Comparison of ENCODE assay signal across 12 cellular contexts in the genomic region with DNA sequence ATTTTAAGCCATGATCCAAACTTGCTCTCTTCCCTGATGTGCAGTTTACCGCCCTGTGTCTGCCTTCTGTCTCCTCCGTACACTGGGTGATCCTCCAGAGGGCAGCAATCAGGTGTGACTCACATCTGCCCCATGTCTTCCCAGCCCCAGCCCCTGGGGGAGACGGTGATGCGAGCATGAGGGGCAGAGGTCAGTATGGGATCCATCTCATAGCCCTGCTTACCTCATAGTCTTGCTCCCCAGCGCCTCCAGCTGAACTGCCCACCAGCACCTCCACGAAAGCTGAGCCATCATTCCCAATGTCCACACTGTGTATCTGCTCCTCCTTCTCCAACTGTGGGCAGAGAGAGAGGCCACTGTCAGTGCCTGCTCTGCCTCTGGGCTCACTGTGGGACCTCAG. TPM values are rescaled to one million over a fixed set of nuclear protein-coding genes. Genes with fewer than 3 reads are reported as not detected.
DNase-seq lines count a peak whose midpoint lies in the region; ATAC-seq, FAIRE-seq and TF ChIP-seq lines count a peak whose summit lies in the region.
"Had no signal": no experiment of that assay in that cellular context is flagged by ENCODE, and none has a peak within 500 bp of the region (broad histone marks: within the 10 kb centered on the region; RNA-seq: fewer than 3 reads in every experiment).

No MANE protein-coding gene starts in this region.

- TF ChIP-seq CTCF in CD14-positive monocyte (IDR thresholded peaks at IDR 0.05) = no peak
- TF ChIP-seq CTCF in activated CD8-positive, alpha-beta T cell treated with anti-CD3 and anti-CD28 coated beads for 36 hours (IDR thresholded peaks at IDR 0.05) = peak; percentile 16
- no peak for TF ChIP-seq CTCF in kidney (IDR thresholded peaks at IDR 0.05; ENCODE audit: borderline replicate concordance, extremely low read depth, insufficient read depth)
- no peak for TF ChIP-seq CTCF in testis (IDR thresholded peaks at IDR 0.05)

- no peak overlapping the region for H3K9ac ChIP-seq in kidney (ENCODE audit: low read length in 2 of 2)
- H3K9ac ChIP-seq in trophoblast cell (ENCODE audit: low read length) = no peak overlapping the region

- no peak overlapping the region for H4K91ac ChIP-seq in trophoblast cell (ENCODE audit: low read depth, low read length)

- no peak overlapping the region for H3K4me3 Mint-ChIP-seq in CD14-positive monocyte
- no peak overlapping the region for H3K4me3 Mint-ChIP-seq in activated CD8-positive, alpha-beta T cell treated with anti-CD3 and anti-CD28 coated beads for 36 hours

- H3K14ac ChIP-seq in trophoblast cell (ENCODE audit: low read length) = no peak overlapping the region

- H3K9me3 ChIP-seq in kidney (ENCODE audit: control insufficient read depth in 1 of 2, low read length in 2 of 2) = no peaks in the 10 kb centered on the region
- H3K9me3 ChIP-seq in testis = no peaks in the 10 kb centered on the region
- H3K9me3 ChIP-seq in trophoblast cell (ENCODE audit: insufficient read depth, low read depth, low read length) = no peaks in the 10 kb centered on the region
- H3K9me3 ChIP-seq: left lung had no signal

- FAIRE-seq in kidney (lab: Jason Lieb, UNC) = no peak

- TF ChIP-seq POLR2A in testis (IDR thresholded peaks at IDR 0.05) = no peak

- H3K4me1 ChIP-seq in kidney (ENCODE audit: control insufficient read depth in 1 of 2, insufficient read depth in 1 of 2, low read depth in 1 of 2, low read length in 2 of 2) = peaks cover 4% of the 10 kb centered on the region in 2 donors
- no peaks in the 10 kb centered on the region for H3K4me1 ChIP-seq in testis
- H3K4me1 ChIP-seq in trophoblast cell (ENCODE audit: control insufficient read depth in 1 of 2, insufficient read depth in 2 of 2, low read length in 2 of 2) = no peaks in the 10 kb centered on the region

- no peak overlapping the region for H4K8ac ChIP-seq in trophoblast cell (ENCODE audit: low read depth, low read length)

- H3K36me3 ChIP-seq in kidney (ENCODE audit: control insufficient read depth in 1 of 2, insufficient read depth in 2 of 2, low read length in 2 of 2) (peaks cover 7 to 17% of the 10 kb centered on the region in 2 donors), testis (ENCODE audit: low read depth, missing control alignments) (no peaks in the 10 kb centered on the region), trophoblast cell (ENCODE audit: control insufficient read depth in 1 of 2, insufficient read depth in 2 of 2, low read length in 2 of 2) (peaks cover 25 to 39% of the 10 kb centered on the region in 2 experiments)

- H3K27me3 ChIP-seq in testis = no peaks in the 10 kb centered on the region
- no peaks in the 10 kb centered on the region for H3K27me3 ChIP-seq in trophoblast cell (ENCODE audit: insufficient read depth, low read length)
- H3K27me3 ChIP-seq: left lung had no signal

- H3K79me2 ChIP-seq in trophoblast cell (ENCODE audit: control insufficient read depth, insufficient read depth, low read length, poor library complexity) = no peaks in the 10 kb centered on the region

- no peak overlapping the region for H3K4me2 ChIP-seq in trophoblast cell (ENCODE audit: low read length)

- no peak overlapping the region for H3K18ac ChIP-seq in trophoblast cell (ENCODE audit: low read length)

- peak overlapping the region in 6 of 7 donors; percentile 54 to 95 (median 76) for H3K27ac Mint-ChIP-seq in CD14-positive monocyte
- H3K27ac Mint-ChIP-seq in activated CD8-positive, alpha-beta T cell treated with anti-CD3 and anti-CD28 coated beads for 36 hours = peak overlapping the region; percentile 97

- no peak overlapping the region for H2AFZ ChIP-seq in trophoblast cell (ENCODE audit: insufficient read depth, low read length, poor library complexity)

- no peak overlapping the region for H2AK5ac ChIP-seq in trophoblast cell (ENCODE audit: low read length)

- no peak for ATAC-seq in activated CD8-positive, alpha-beta T cell treated with anti-CD3 and anti-CD28 coated beads for 36 hours
- ATAC-seq in GM19023 (IDR thresholded peaks at IDR 0.05; ENCODE audit: unreplicated experiment) (no peak), GM21381 (IDR thresholded peaks at IDR 0.05; ENCODE audit: unreplicated experiment) (no peak)
- ATAC-seq: left lung had no signal

- 91% methylated on average over 6 of the region's 6 CpGs for WGBS in testis, 2 donors
- no CpG with 5 or more reads among the region's 6 CpGs for WGBS in trophoblast cell (ENCODE audit: extremely low coverage, insufficient coverage, insufficient read length)

- H3K4ac ChIP-seq in trophoblast cell (ENCODE audit: low read depth, low read length) = no peak overlapping the region

- H3K9me3 Mint-ChIP-seq in CD14-positive monocyte = peaks cover 0 to 3% (median 0%) of the 10 kb centered on the region in 7 donors
- H3K9me3 Mint-ChIP-seq in activated CD8-positive, alpha-beta T cell treated with anti-CD3 and anti-CD28 coated beads for 36 hours = peaks cover 3% of the 10 kb centered on the region

- no peak overlapping the region for H2BK5ac ChIP-seq in trophoblast cell (ENCODE audit: low read depth, low read length, poor library complexity)

- no peak overlapping the region for H4K12ac ChIP-seq in trophoblast cell (ENCODE audit: low read depth, low read length)

- intact Hi-C loops in CD14-positive monocyte (cut with micrococcal nuclease) = no loop called here
- intact Hi-C loops in activated CD8-positive, alpha-beta T cell treated with anti-CD3 and anti-CD28 coated beads for 36 hours (cut with micrococcal nuclease) = loop anchor here (5.0 kb wide), 1 partner anchor 37 kb away; a partner anchor contains a TSS
- intact Hi-C loops in kidney (cut with DNase I) = no loop called here
- intact Hi-C loops in testis (cut with DNase I; ENCODE audit: low total_unique reads) = no loop called here

- DNase-seq in CD14-positive monocyte (ENCODE audit: low spot score) = no peak
- DNase-seq in HK-2 (ENCODE audit: unreplicated experiment) = peak; percentile 12
- DNase-seq in activated CD8-positive, alpha-beta T cell treated with anti-CD3 and anti-CD28 coated beads for 36 hours = peak; percentile 49
- DNase-seq in kidney = peak; percentile 49
- DNase-seq in testis = no peak
- no peak for DNase-seq in trophoblast cell
- DNase-seq: cortex of kidney, NCI-H187 had no signal

- H3K4me1 Mint-ChIP-seq in CD14-positive monocyte = peaks cover 43% of the 10 kb centered on the region
- H3K4me1 Mint-ChIP-seq in activated CD8-positive, alpha-beta T cell treated with anti-CD3 and anti-CD28 coated beads for 36 hours (ENCODE audit: low read depth) = peaks cover 47% of the 10 kb centered on the region

- H3K36me3 Mint-ChIP-seq in CD14-positive monocyte = peaks cover 41 to 58% of the 10 kb centered on the region in 2 donors
- H3K36me3 Mint-ChIP-seq in activated CD8-positive, alpha-beta T cell treated with anti-CD3 and anti-CD28 coated beads for 36 hours (ENCODE audit: low read depth) = peaks cover 38% of the 10 kb centered on the region

- H2BK12ac ChIP-seq in trophoblast cell (ENCODE audit: low read length) = no peak overlapping the region

- no peak overlapping the region for H3K23ac ChIP-seq in trophoblast cell (ENCODE audit: low read length)

- no peak overlapping the region for H3K4me3 ChIP-seq in kidney (ENCODE audit: low read length in 2 of 2)
- H3K4me3 ChIP-seq in testis = no peak overlapping the region
- no peak overlapping the region for H3K4me3 ChIP-seq in trophoblast cell (ENCODE audit: low read depth, low read length)
- H3K4me3 ChIP-seq: left lung had no signal

- CTCF ChIA-PET in activated CD8-positive, alpha-beta T cell treated with anti-CD3 and anti-CD28 coated beads for 36 hours (lab: Charles Lee) = interaction anchor here (0.8 to 1.7 kb wide), 3 partner anchors 24 to 114 kb away, joined by 3 to 5 read pairs (median 3); no protein-coding TSS in a partner anchor

- H3K27me3 Mint-ChIP-seq in CD14-positive monocyte (ENCODE audit: low read depth in 3 of 3) = peaks cover 0 to 4% (median 0%) of the 10 kb centered on the region in 3 donors
- H3K27me3 Mint-ChIP-seq in activated CD8-positive, alpha-beta T cell treated with anti-CD3 and anti-CD28 coated beads for 36 hours = no peaks in the 10 kb centered on the region

- no peak overlapping the region for H2BK120ac ChIP-seq in trophoblast cell (ENCODE audit: insufficient read depth, low read length, poor library complexity)

- H3K27ac ChIP-seq in kidney (ENCODE audit: low read depth in 2 of 2, low read length in 2 of 2) (no peak overlapping the region), testis (no peak overlapping the region), trophoblast cell (ENCODE audit: low read depth, low read length) (no peak overlapping the region)
- H3K27ac ChIP-seq: VCaP had no signal

- POLR2A ChIA-PET in activated CD8-positive, alpha-beta T cell treated with anti-CD3 and anti-CD28 coated beads for 36 hours (lab: Charles Lee) = interaction anchor here (2.2 kb wide), 1 partner anchor 34 kb away, joined by 7 read pairs; no protein-coding TSS in a partner anchor

- no peaks in the 10 kb centered on the region for H3K79me1 ChIP-seq in trophoblast cell (ENCODE audit: low read length)

RNA-seq across cellular contexts. Expression of a gene that starts 14.6 kb away (rescaled TPM):
- 10 to 100 TPM; 13.1 to 19.3 TPM for polyA plus RNA-seq in CD14-positive monocyte
- total RNA-seq in activated CD8-positive, alpha-beta T cell treated with anti-CD3 and anti-CD28 coated beads for 36 hours = 10 to 100 TPM; 29.4 to 32.4 TPM
- total RNA-seq in kidney = 24.5 TPM
- 19.3 TPM for polyA plus RNA-seq in kidney (ENCODE audit: insufficient read depth, low read depth, low replicate concordance)
- 10 to 100 TPM; 40.6 to 44.8 TPM for total RNA-seq in testis
- polyA plus RNA-seq in testis (ENCODE audit: insufficient read depth, low read depth, low replicate concordance) = 49.1 TPM
- polyA plus RNA-seq in trophoblast cell (2013) = 31.0 and 32.7 TPM in 2 replicates

RNA-seq across cellular contexts. Expression of a gene that starts 14.9 kb away (rescaled TPM):
- polyA plus RNA-seq in CD14-positive monocyte = 1 to 10 TPM in 1 of 2 donors, under 1 TPM in 1; 0.93 to 1.3 TPM
- total RNA-seq in activated CD8-positive, alpha-beta T cell treated with anti-CD3 and anti-CD28 coated beads for 36 hours = 10 to 100 TPM in 1 of 2 experiments, 1 to 10 TPM in 1; 9.7 to 12.3 TPM
- total RNA-seq in kidney = 14.8 TPM
- 41.8 TPM for polyA plus RNA-seq in kidney (ENCODE audit: insufficient read depth, low read depth, low replicate concordance)
- total RNA-seq in testis = 1 to 10 TPM; 5.8 to 5.9 TPM
- polyA plus RNA-seq in testis (ENCODE audit: insufficient read depth, low read depth, low replicate concordance) = 9.9 TPM
- polyA plus RNA-seq in trophoblast cell (2013) = 2.1 TPM in 2 replicates

RNA-seq across cellular contexts. Expression of a gene that starts 27.7 kb away (rescaled TPM):
- under 1 TPM; 0.25 to 0.79 TPM for polyA plus RNA-seq in CD14-positive monocyte
- total RNA-seq in activated CD8-positive, alpha-beta T cell treated with anti-CD3 and anti-CD28 coated beads for 36 hours = 1 to 10 TPM; 1.2 to 2.0 TPM
- total RNA-seq in kidney = 3.1 TPM
- 2.8 TPM for polyA plus RNA-seq in kidney (ENCODE audit: insufficient read depth, low read depth, low replicate concordance)
- 1 to 10 TPM; 1.1 to 1.7 TPM for total RNA-seq in testis
- 2.4 TPM for polyA plus RNA-seq in testis (ENCODE audit: insufficient read depth, low read depth, low replicate concordance)
- 0.51 and 0.57 TPM in 2 replicates for polyA plus RNA-seq in trophoblast cell (2013)

RNA-seq across cellular contexts. Expression of a gene that starts 33.7 kb away (rescaled TPM):
- polyA plus RNA-seq in CD14-positive monocyte = 100 to 1,000 TPM; 111 to 135 TPM
- total RNA-seq in activated CD8-positive, alpha-beta T cell treated with anti-CD3 and anti-CD28 coated beads for 36 hours = 10 to 100 TPM; 50.9 to 57.1 TPM
- total RNA-seq in kidney = 61.3 TPM
- 81.8 TPM for polyA plus RNA-seq in kidney (ENCODE audit: insufficient read depth, low read depth, low replicate concordance)
- 10 to 100 TPM; 11.2 to 11.5 TPM for total RNA-seq in testis
- polyA plus RNA-seq in testis (ENCODE audit: insufficient read depth, low read depth, low replicate concordance) = 13.1 TPM
- 32.0 and 34.3 TPM in 2 replicates for polyA plus RNA-seq in trophoblast cell (2013)

RNA-seq across cellular contexts. Expression of a gene that starts 35.2 kb away (rescaled TPM):
- polyA plus RNA-seq in CD14-positive monocyte (1 to 10 TPM; 1.8 to 2.9 TPM), kidney (ENCODE audit: insufficient read depth, low read depth, low replicate concordance) (9.5 TPM), testis (ENCODE audit: insufficient read depth, low read depth, low replicate concordance) (6.0 TPM)
- 10 to 100 TPM; 17.1 to 17.9 TPM for total RNA-seq in activated CD8-positive, alpha-beta T cell treated with anti-CD3 and anti-CD28 coated beads for 36 hours
- total RNA-seq in kidney (24.2 TPM), testis (10 to 100 TPM; 26.4 to 29.0 TPM)
- polyA plus RNA-seq in trophoblast cell (2013) = 12.5 and 12.7 TPM in 2 replicates

Comparison
In these comparisons a context has a peak if more than half of its experiments do, and no peak if none do; other contexts are left out.
1. DNase-seq: peak in HK-2 (single experiment), activated CD8-positive, alpha-beta T cell treated with anti-CD3 and anti-CD28 coated beads for 36 hours (single experiment) and kidney (single experiment); none in CD14-positive monocyte (single experiment), testis (single experiment) and trophoblast cell (0 of 2).